1 cellular context compared by ENCODE assay signal in genomic region chr1:184805667-184806295, GRCh38.
TF ChIP-seq lines count a peak whose summit lies in the region.

No MANE protein-coding gene starts in this region.

TF ChIP-seq in K562, 482 proteins besides CTCF, POLR2A, EP300 and RAD21 (continued from another document and continues in another):
- TF ChIP-seq STAT6 (CRISPR knock-in tag; IDR thresholded peaks at IDR 0.05) (peak; percentile 75; the same call in 1 of the 2 replicates), BRCA1 (IDR thresholded peaks at IDR 0.05) (no peak), BRCA1 (CRISPR knock-in tag; IDR thresholded peaks at IDR 0.05) (no peak), MITF (IDR thresholded peaks at IDR 0.05) (peak; percentile 7; the same call in 1 of the 2 replicates), CBX3 (IDR thresholded peaks at IDR 0.05; ENCODE audit: borderline replicate concordance in 1 of 2, low read length in 2 of 2) (no peak), MYBL2 (IDR thresholded peaks at IDR 0.05; ENCODE audit: low read depth) (no peak), MYBL2 (CRISPR knock-in tag; IDR thresholded peaks at IDR 0.05; ENCODE audit: borderline replicate concordance) (no peak), FUS (optimal IDR thresholded peaks at IDR 0.05; ENCODE audit: low read depth, low read length) (no peak), TOE1 (IDR thresholded peaks at IDR 0.05; ENCODE audit: borderline replicate concordance) (peak; percentile 92), TOE1 (CRISPR knock-in tag; IDR thresholded peaks at IDR 0.05; ENCODE audit: borderline replicate concordance, low read depth) (0 out of 2 replicates have a peak, but pooled peaks have one; percentile 48), CREM (IDR thresholded peaks at IDR 0.05; ENCODE audit: low read depth) (peak; percentile 82), ZBTB17 (CRISPR knock-in tag; IDR thresholded peaks at IDR 0.05) (0 out of 2 replicates have a peak, but pooled peaks have one; percentile 57), FOXP1 (CRISPR knock-in tag; IDR thresholded peaks at IDR 0.05) (no peak), KHSRP (IDR thresholded peaks at IDR 0.05) (peak; percentile 28; the same call in 1 of the 2 replicates), DEAF1 (CRISPR knock-in tag; IDR thresholded peaks at IDR 0.05) (peak; percentile 85), ZNF24 (IDR thresholded peaks at IDR 0.05) (peak; percentile 13; the same call in 1 of the 2 replicates), CHD2 (IDR thresholded peaks at IDR 0.05; ENCODE audit: low read depth, low read length) (no peak), HEY1 (CRISPR knock-in tag; IDR thresholded peaks at IDR 0.05; ENCODE audit: borderline replicate concordance) (no peak), RAD51 (IDR thresholded peaks at IDR 0.05; ENCODE audit: borderline replicate concordance, low read depth) (peak; percentile 92), MAX (CRISPR knock-in tag; IDR thresholded peaks at IDR 0.05) (0 out of 2 replicates have a peak, but pooled peaks have one; percentile 48), ZFX (CRISPR knock-in tag; IDR thresholded peaks at IDR 0.05) (peak; percentile 34; the same call in 1 of the 2 replicates), NR2C1 (IDR thresholded peaks at IDR 0.05) (no peak), NR2C1 (tag; IDR thresholded peaks at IDR 0.05) (no peak), MEF2D (tag; conservative IDR thresholded peaks at IDR 0.05; ENCODE audit: low read depth) (no peak), SMC3 (conservative IDR thresholded peaks at IDR 0.05; ENCODE audit: insufficient read depth, low read depth, low read length) (peak; percentile 95), RBM22 (IDR thresholded peaks at IDR 0.05; ENCODE audit: low read depth, low read length, poor library complexity, severe bottlenecking) (no peak), ZNF436 (CRISPR knock-in tag; IDR thresholded peaks at IDR 0.05) (no peak), USF1 (CRISPR knock-in tag; IDR thresholded peaks at IDR 0.05) (peak; percentile 89), JUND (IDR thresholded peaks at IDR 0.05; ENCODE audit: borderline replicate concordance, low read depth, low read length) (peak; percentile 50; the same call in 1 of the 2 replicates), JUND (tag; IDR thresholded peaks at IDR 0.05; ENCODE audit: borderline replicate concordance, low read depth, low read length) (no peak; the same call in 2 of the 3 replicates), HDGF (IDR thresholded peaks at IDR 0.05) (0 out of 2 replicates have a peak, but pooled peaks have one; percentile 47), STAG1 (CRISPR knock-in tag; IDR thresholded peaks at IDR 0.05; ENCODE audit: borderline replicate concordance) (peak; percentile 90; the same call in 1 of the 2 replicates), E2F8 (IDR thresholded peaks at IDR 0.05; ENCODE audit: low read depth, partially characterized antibody) (peak; percentile 38), ZNF507 (tag; conservative IDR thresholded peaks at IDR 0.05) (no peak), PRDM10 (IDR thresholded peaks at IDR 0.05; ENCODE audit: partially characterized antibody) (peak; percentile 69), CBFA2T2 (conservative IDR thresholded peaks at IDR 0.05) (peak; percentile 55), ZNF830 (CRISPR knock-in tag; IDR thresholded peaks at IDR 0.05) (0 out of 2 replicates have a peak, but pooled peaks have one; percentile 37), CBX2 (IDR thresholded peaks at IDR 0.05; ENCODE audit: insufficient read depth, low read length, poor library complexity, severe bottlenecking) (no peak), MXI1 (IDR thresholded peaks at IDR 0.05; ENCODE audit: low read depth, low read length) (no peak), ZNF395 (CRISPR knock-in tag; IDR thresholded peaks at IDR 0.05) (peak; percentile 55; the same call in 1 of the 2 replicates), HDAC1 (IDR thresholded peaks at IDR 0.05) (no peak), ZNF280B (CRISPR knock-in tag; IDR thresholded peaks at IDR 0.05) (no peak), MNT (conservative IDR thresholded peaks at IDR 0.05) (peak in 1 of 2 experiments; percentile 28; a peak in 1 of 4 replicates)
